Comparison of ENCODE assay signal across 11 cellular contexts in genomic region chr2:85053802-85054201, GRCh38.
DNase-seq lines count a peak whose midpoint lies in the region; ATAC-seq and TF ChIP-seq lines count a peak whose summit lies in the region.
"Had no signal": no experiment of that assay in that cellular context is flagged by ENCODE, and none has a peak within 500 bp of the region (broad histone marks: within the 10 kb centered on the region; RNA-seq: fewer than 3 reads in every experiment).

No MANE protein-coding gene starts in this region.

- H3K4me1 ChIP-seq in Panc1 (ENCODE audit: control insufficient read depth, insufficient read depth, low read length), result peaks cover 12% of the 10 kb centered on the region
- peaks cover 0 to 42% (median 0%) of the 10 kb centered on the region in 3 donors for H3K4me1 ChIP-seq in esophagus squamous epithelium

- peak overlapping the region; percentile 22 for H3K27ac Mint-ChIP-seq in activated T-cell treated with anti-CD3 and anti-CD28 coated beads, Interleukin-2, amount 50 U/mL, for 72 hours
- H3K27ac Mint-ChIP-seq in activated T-cell treated with anti-CD3 and anti-CD28 coated beads, Interleukin-2, amount 50 U/mL, for 24 hours, result no peak overlapping the region
- peak overlapping the region; percentile 60 for H3K27ac Mint-ChIP-seq in stimulated activated effector memory CD8-positive, alpha-beta T cell treated with anti-CD3 and anti-CD28 coated beads, Interleukin-12 subunit alpha, Interleukin-12 subunit beta, amount 100 ng/mL, for 72 hours
- H3K27ac Mint-ChIP-seq: activated B cell treated with CpG ODN at 0.5 μM for 24 hours had no signal

- peaks cover 2 to 15% of the 10 kb centered on the region in 2 donors for H3K36me3 Mint-ChIP-seq in activated T-cell treated with anti-CD3 and anti-CD28 coated beads, Interleukin-2, amount 50 U/mL, for 72 hours (ENCODE audit: insufficient read depth in 2 of 2)
- H3K36me3 Mint-ChIP-seq in activated T-cell treated with anti-CD3 and anti-CD28 coated beads, Interleukin-2, amount 50 U/mL, for 24 hours (ENCODE audit: low read depth), result peaks cover 70% of the 10 kb centered on the region
- H3K36me3 Mint-ChIP-seq in stimulated activated effector memory CD8-positive, alpha-beta T cell treated with anti-CD3 and anti-CD28 coated beads, Interleukin-12 subunit alpha, Interleukin-12 subunit beta, amount 100 ng/mL, for 72 hours, result peaks cover 70% of the 10 kb centered on the region

- no peaks in the 10 kb centered on the region for H3K27me3 Mint-ChIP-seq in activated T-cell treated with anti-CD3 and anti-CD28 coated beads, Interleukin-2, amount 50 U/mL, for 72 hours (ENCODE audit: low read depth)
- no peaks in the 10 kb centered on the region for H3K27me3 Mint-ChIP-seq in activated T-cell treated with anti-CD3 and anti-CD28 coated beads, Interleukin-2, amount 50 U/mL, for 24 hours
- H3K27me3 Mint-ChIP-seq: activated B cell treated with CpG ODN at 0.5 μM for 24 hours had no signal

- CTCF ChIA-PET in Panc1 (lab: Charles Lee), result no interaction called here

- BruUV-seq in Panc1 (replicated peaks; lab: Mats Ljungman, UMichigan), result no TSS peak

- WGBS in esophagus squamous epithelium, 2 donors, result 38 to 47% methylated on average over 5 to 6 of the region's 6 CpGs

- TF ChIP-seq POLR2A in esophagus squamous epithelium (IDR thresholded peaks at IDR 0.05), result no peak

- no peak for DNase-seq in activated T-cell treated with anti-CD3 and anti-CD28 coated beads, Interleukin-2, amount 50 U/mL, for 72 hours
- DNase-seq in activated T-cell treated with anti-CD3 and anti-CD28 coated beads, Interleukin-2, amount 50 U/mL, for 24 hours, result no peak
- DNase-seq in Panc1 (ENCODE audit: low read depth, low spot score) (peak; percentile 45), esophagus squamous epithelium (lab: John Stamatoyannopoulos, UW) (no peak), 8988T (no peak), NCI-H2171 treated with DMSO at 0.1 percent for 48 hours (lab: John Stamatoyannopoulos, UW) (no peak)
- DNase-seq in stimulated activated effector memory CD8-positive, alpha-beta T cell treated with anti-CD3 and anti-CD28 coated beads, Interleukin-12 subunit alpha, Interleukin-12 subunit beta, amount 100 ng/mL, for 72 hours (ENCODE audit: low spot score in 2 of 2), result no peak
- DNase-seq: activated B cell treated with CpG ODN at 0.5 μM for 24 hours had no signal

- TF ChIP-seq CTCF in Panc1 (IDR thresholded peaks at IDR 0.05) (no peak), esophagus squamous epithelium (IDR thresholded peaks at IDR 0.05) (no peak)

- H3K4me1 Mint-ChIP-seq in activated T-cell treated with anti-CD3 and anti-CD28 coated beads, Interleukin-2, amount 50 U/mL, for 72 hours (ENCODE audit: low read depth), result peaks cover 24% of the 10 kb centered on the region
- H3K4me1 Mint-ChIP-seq in activated T-cell treated with anti-CD3 and anti-CD28 coated beads, Interleukin-2, amount 50 U/mL, for 24 hours (ENCODE audit: low read depth), result peaks cover 34% of the 10 kb centered on the region
- peaks cover 8% of the 10 kb centered on the region for H3K4me1 Mint-ChIP-seq in stimulated activated effector memory CD8-positive, alpha-beta T cell treated with anti-CD3 and anti-CD28 coated beads, Interleukin-12 subunit alpha, Interleukin-12 subunit beta, amount 100 ng/mL, for 72 hours

- H3K27me3 ChIP-seq in Panc1 (ENCODE audit: control insufficient read depth, insufficient read depth, low read length) (no peaks in the 10 kb centered on the region), esophagus squamous epithelium (no peaks in the 10 kb centered on the region)
- H3K27me3 ChIP-seq: BLaER1, cardiac muscle cell had no signal

- in situ Hi-C loops in Panc1 (cut with HindIII; ENCODE audit: low pct_unique_long_range_greater_than_20kb, low sequenced_read_pairs), result no loop called here

- intact Hi-C loops in Panc1 (cut with micrococcal nuclease; ENCODE audit: unreplicated experiment) (no loop called here), esophagus squamous epithelium (cut with DNase I) (no loop called here)

- H3K36me3 ChIP-seq in Panc1 (ENCODE audit: control insufficient read depth, insufficient read depth, low read length) (peaks cover 30% of the 10 kb centered on the region), esophagus squamous epithelium (peaks cover 0 to 49% (median 3%) of the 10 kb centered on the region in 3 donors)

- ATAC-seq in activated T-cell treated with anti-CD3 and anti-CD28 coated beads, Interleukin-2, amount 50 U/mL, for 72 hours (replicated peaks in 1 of 2), result peak in 1 of 2 donors; percentile 42
- ATAC-seq in Panc1, result no peak
- ATAC-seq in stimulated activated effector memory CD8-positive, alpha-beta T cell treated with anti-CD3 and anti-CD28 coated beads, Interleukin-12 subunit alpha, Interleukin-12 subunit beta, amount 100 ng/mL, for 72 hours, result no peak
- ATAC-seq in GM18873 (IDR thresholded peaks at IDR 0.05; ENCODE audit: low FRiP score, unreplicated experiment), result no peak

- POLR2A ChIA-PET in Panc1 (lab: Charles Lee), result no interaction called here

- H3K9me3 Mint-ChIP-seq in activated T-cell treated with anti-CD3 and anti-CD28 coated beads, Interleukin-2, amount 50 U/mL, for 72 hours, result no peaks in the 10 kb centered on the region
- H3K9me3 Mint-ChIP-seq in activated T-cell treated with anti-CD3 and anti-CD28 coated beads, Interleukin-2, amount 50 U/mL, for 24 hours, result no peaks in the 10 kb centered on the region
- no peaks in the 10 kb centered on the region for H3K9me3 Mint-ChIP-seq in stimulated activated effector memory CD8-positive, alpha-beta T cell treated with anti-CD3 and anti-CD28 coated beads, Interleukin-12 subunit alpha, Interleukin-12 subunit beta, amount 100 ng/mL, for 72 hours
- H3K9me3 Mint-ChIP-seq: activated B cell treated with CpG ODN at 0.5 μM for 24 hours had no signal

- H3K9me3 ChIP-seq in Panc1 (ENCODE audit: control insufficient read depth, insufficient read depth, low read depth, low read length) (no peaks in the 10 kb centered on the region), esophagus squamous epithelium (no peaks in the 10 kb centered on the region)
- H3K9me3 ChIP-seq: BLaER1 had no signal

- H3K4me3 Mint-ChIP-seq in activated T-cell treated with anti-CD3 and anti-CD28 coated beads, Interleukin-2, amount 50 U/mL, for 72 hours, result no peak overlapping the region
- H3K4me3 Mint-ChIP-seq in activated T-cell treated with anti-CD3 and anti-CD28 coated beads, Interleukin-2, amount 50 U/mL, for 24 hours, result no peak overlapping the region
- H3K4me3 Mint-ChIP-seq in stimulated activated effector memory CD8-positive, alpha-beta T cell treated with anti-CD3 and anti-CD28 coated beads, Interleukin-12 subunit alpha, Interleukin-12 subunit beta, amount 100 ng/mL, for 72 hours, result no peak overlapping the region
- H3K4me3 Mint-ChIP-seq: activated B cell treated with CpG ODN at 0.5 μM for 24 hours had no signal

- H3K4me3 ChIP-seq in Panc1 (ENCODE audit: low read depth in 2 of 2, low read length in 2 of 2) (no peak overlapping the region), esophagus squamous epithelium (no peak overlapping the region)
- H3K4me3 ChIP-seq: BLaER1, cardiac muscle cell had no signal

- H3K27ac ChIP-seq in Panc1 (ENCODE audit: low read length), result no peak overlapping the region
- H3K27ac ChIP-seq in esophagus squamous epithelium, result peak overlapping the region in 3 of 4 donors; percentile 55 to 75 (median 72)
- H3K27ac ChIP-seq: BLaER1, cardiac muscle cell had no signal
